ENCODE assay signal across 7 cellular contexts in the genomic region with DNA sequence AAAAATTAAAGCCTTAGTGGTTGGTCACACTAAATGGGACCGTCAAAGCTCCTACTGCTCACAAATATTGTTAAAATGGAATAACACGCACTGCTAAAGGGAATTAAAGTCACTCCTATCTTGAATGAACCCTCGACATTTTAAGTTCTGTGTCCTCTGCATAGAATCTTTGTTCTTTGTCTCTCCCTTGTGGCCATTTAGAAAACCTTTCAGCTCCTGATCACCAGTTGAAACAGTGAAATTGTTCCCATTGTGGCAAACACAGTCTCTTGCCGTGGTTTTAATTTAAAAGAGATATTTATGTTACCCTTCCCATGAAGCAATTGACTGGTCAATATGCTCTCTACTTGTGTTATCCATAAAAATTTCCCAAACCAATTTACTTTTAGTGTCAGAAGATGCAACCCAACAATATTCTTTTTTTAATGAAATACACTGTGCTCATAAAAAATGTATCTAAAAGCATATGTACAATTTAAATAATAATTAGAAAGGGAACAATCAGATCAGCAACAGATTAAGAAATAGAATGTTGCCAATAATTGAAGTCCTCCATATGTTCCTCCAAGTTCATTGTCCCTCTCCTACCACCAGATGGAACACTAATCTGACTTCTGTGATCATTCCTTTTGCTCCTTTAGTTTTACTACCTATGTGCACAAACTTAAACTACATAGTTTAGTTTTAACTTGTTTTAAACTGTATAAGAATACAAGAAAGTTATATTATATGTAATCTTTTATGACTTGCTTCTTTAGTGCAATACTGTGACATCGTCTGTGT. TPM values are rescaled to one million over a fixed set of nuclear protein-coding genes. Genes with fewer than 3 reads are reported as not detected.
DNase-seq lines count a peak whose midpoint lies in the region; ATAC-seq, FAIRE-seq and TF ChIP-seq lines count a peak whose summit lies in the region.
"Not testable (repeated sequence)": the region's sequence is repeated elsewhere in the genome, so short reads cannot be mapped to it uniquely, and the experiment has no call there.

No MANE protein-coding gene starts in this region.

- peak; percentile 26 for FAIRE-seq in frontal cortex (lab: Jason Lieb, UNC)

- not testable (repeated sequence) for H3K4me1 Mint-ChIP-seq in natural killer cell

- not testable (repeated sequence) for H3K27ac Mint-ChIP-seq in natural killer cell

- H3K9me2 ChIP-seq in GM23248 (ENCODE audit: insufficient read depth) = not testable (repeated sequence)

- WGBS in GM23248 (ENCODE audit: low coverage in 1 of 2, low lambda C conversion rate in 2 of 2, missing lambda C conversion rate in 2 of 2), 2 experiments = 20 to 22% methylated on average over 5 of the region's 5 CpGs

- H3K27me3 Mint-ChIP-seq in natural killer cell (ENCODE audit: low read depth in 2 of 2) = not testable (repeated sequence)

- DNase-seq in GM04503 (ENCODE audit: low read depth) = peak; percentile 7
- peak; percentile 72 for DNase-seq in GM23248
- DNase-seq in HT1080 (ENCODE audit: low read depth) = peak; percentile 51
- peak; percentile 8 for DNase-seq in NOMO-1 treated with DMSO at 0.1 percent for 48 hours (lab: John Stamatoyannopoulos, UW; ENCODE audit: unreplicated experiment)
- peak; percentile 64 for DNase-seq in amniotic epithelial cell (ENCODE audit: low read depth)
- DNase-seq in frontal cortex (ENCODE audit: low spot score in 2 of 2) = peak; percentile 24 to 47
- not testable (repeated sequence) for DNase-seq in natural killer cell

- H3K9ac ChIP-seq in GM23248 = not testable (repeated sequence)

- not testable (repeated sequence) for H3K4me3 Mint-ChIP-seq in natural killer cell

- not testable (repeated sequence) for H3K4me3 ChIP-seq in GM23248

- not testable (repeated sequence) for H3K27me3 ChIP-seq in GM23248 (replicated peaks; ENCODE audit: insufficient read depth)

- ATAC-seq in natural killer cell = peak in 2 of 3 donors; percentile 71 to 83

- not testable (repeated sequence) for H3K4me1 ChIP-seq in GM23248 (ENCODE audit: insufficient read depth)

- TF ChIP-seq CTCF in natural killer cell (IDR thresholded peaks at IDR 0.05) = peak; percentile 56

- intact Hi-C loops in natural killer cell (cut with micrococcal nuclease) = not testable (repeated sequence)

- H3K27ac ChIP-seq in GM23248 = not testable (repeated sequence)

- H2AFZ ChIP-seq in GM23248 = peak overlapping the region; percentile 55; the same call in 1 of the 2 replicates

- H3K36me3 ChIP-seq in GM23248 (ENCODE audit: low read depth) = not testable (repeated sequence)

- in situ Hi-C loops in GM23248 (cut with MboI) = not testable (repeated sequence)

- H4K20me1 ChIP-seq in GM23248 (ENCODE audit: insufficient read depth) = not testable (repeated sequence)

- H3K9me3 Mint-ChIP-seq in natural killer cell = not testable (repeated sequence)

- not testable (repeated sequence) for H3K79me2 ChIP-seq in GM23248 (ENCODE audit: insufficient read depth)

- H3K4me2 ChIP-seq in GM23248 (ENCODE audit: unreplicated experiment) = not testable (repeated sequence)

- H3K36me3 Mint-ChIP-seq in natural killer cell = not testable (repeated sequence)

- H3F3A ChIP-seq in GM23248 (ENCODE audit: insufficient read depth) = not testable (repeated sequence)

- H3K9me3 ChIP-seq in GM23248 (ENCODE audit: low read depth) = not testable (repeated sequence)

RNA-seq across cellular contexts. Expression of a gene that starts 20.3 kb away (rescaled TPM):
- 0.22 TPM in 1 of 2 replicates, not detected in the other for total RNA-seq in GM23248 (2014; rRNA removed; shearing (Covaris generic))
- polyA plus RNA-seq in GM23248 (2016; fragmentation: Nextera tagmentation; extraction: Ambion mirVana) = not detected in 2 replicates
- not detected in 2 replicates for total RNA-seq in HT1080 (2014; rRNA removed; shearing (Covaris generic))
- not detected in 2 replicates for polyA plus RNA-seq in HT1080 (2015; cell fraction: cytosol; rRNA removed)
- polyA plus RNA-seq in HT1080 (2015; cell fraction: nucleus; rRNA removed) = 0.31 and 0.45 TPM in 2 replicates
- total RNA-seq in frontal cortex = under 0.01 TPM
- total RNA-seq in natural killer cell = under 1 TPM; 0.16 to 0.72 (median 0.40) TPM
